ENCODE assay signal across 14 cellular contexts in genomic region chrX:145751943-145752342, GRCh38.
"Had no signal": no experiment of that assay in that cellular context is flagged by ENCODE, and none has a peak within 500 bp of the region (broad histone marks: within the 10 kb centered on the region; RNA-seq: fewer than 3 reads in every experiment).

No MANE protein-coding gene starts in this region.

- H3K27ac ChIP-seq: prostate gland, suprapubic skin had no signal

- H3K4me3 ChIP-seq: prostate gland, suprapubic skin had no signal

- ATAC-seq: activated naive CD4-positive, alpha-beta T cell treated with anti-CD3 and anti-CD28 coated beads, Interleukin-2, amount 50 U/mL, for 72 hours; activated T-cell treated with anti-CD3 and anti-CD28 coated beads, Interleukin-2, amount 50 U/mL, for 4 hours; left lobe of liver; sciatic nerve had no signal

- H3K9me3 ChIP-seq: prostate gland, suprapubic skin had no signal

- H3K4me1 ChIP-seq: prostate gland, suprapubic skin had no signal

- H3K27me3 ChIP-seq: suprapubic skin had no signal

- DNase-seq: activated CD4-positive, alpha-beta memory T cell treated with anti-CD3 and anti-CD28 coated beads for 36 hours; activated CD4-positive, CD25-positive, alpha-beta regulatory T cell treated with anti-CD3 and anti-CD28 coated beads, Interleukin-2, amount 50 U/mL, for 72 hours; activated effector memory CD4-positive, alpha-beta T cell treated with anti-CD3 and anti-CD28 coated beads, Interleukin-2, amount 50 U/mL, for 16 hours; activated T-cell treated with anti-CD3 and anti-CD28 coated beads, Interleukin-2, amount 50 U/mL, for 4 hours; amniotic stem cell; glutamatergic neuron; stimulated activated CD4-positive, alpha-beta T cell treated with anti-CD3 and anti-CD28 coated beads, Interleukin-12 subunit alpha, Interleukin-12 subunit beta, amount 100 ng/mL, for 4 hours; stimulated activated CD4-positive, alpha-beta T cell treated with anti-CD3 and anti-CD28 coated beads, Interleukin-2, amount 100 ng/mL, for 48 hours; stimulated activated naive CD4-positive, alpha-beta T cell treated with Interleukin-2 at 50 U/mL for 16 hours had no signal

- H3K36me3 ChIP-seq: prostate gland, suprapubic skin had no signal
